Comparison of ENCODE assay signal across 23 cellular contexts in genomic region chr3:141286856-141287255, GRCh38. TPM values are rescaled to one million over a fixed set of nuclear protein-coding genes. Genes with fewer than 3 reads are reported as not detected.
DNase-seq lines count a peak whose midpoint lies in the region; ATAC-seq, FAIRE-seq and TF ChIP-seq lines count a peak whose summit lies in the region.
"Had no signal": no experiment of that assay in that cellular context is flagged by ENCODE, and none has a peak within 500 bp of the region (broad histone marks: within the 10 kb centered on the region; RNA-seq: fewer than 3 reads in every experiment).

No MANE protein-coding gene starts in this region.

- FAIRE-seq in bronchial epithelial cell (lab: Jason Lieb, UNC), result peak; percentile 76
- FAIRE-seq: H54, HTR-8/SVneo had no signal

- H3K4me3 Mint-ChIP-seq in progenitor cell of endocrine pancreas (ENCODE audit: low read depth), result no peak overlapping the region
- H3K4me3 Mint-ChIP-seq: CD8-positive, alpha-beta memory T cell; HFFc6 had no signal

- DNase-seq in GM10266 (ENCODE audit: extremely low spot score) (peak; percentile 30), GM20000 (ENCODE audit: low spot score) (peak; percentile 32), bronchial epithelial cell (ENCODE audit: low read depth) (no peak), progenitor cell of endocrine pancreas (ENCODE audit: low spot score, unreplicated experiment) (no peak), HCEC 1CT (no peak), occipital lobe (lab: John Stamatoyannopoulos, UW) (no peak)
- DNase-seq: C1 segment of cervical spinal cord; CD8-positive, alpha-beta memory T cell; DMS53; HFFc6; MM.1S; NCI-H1092; NCI-H1436 treated with DMSO at 0.1 percent for 48 hours; NCI-H2081 treated with DMSO at 0.1 percent for 48 hours; NCI-H510A; NCI-H748 treated with DMSO at 0.1 percent for 48 hours; NK-92 treated with Interleukin-12 subunit alpha and Interleukin-12 subunit beta, amount 100 ng/mL, for 24 hours; Peyer's patch had no signal

- no peak for ATAC-seq in GM19467 (IDR thresholded peaks at IDR 0.05; ENCODE audit: unreplicated experiment)

- H3K36me3 Mint-ChIP-seq in progenitor cell of endocrine pancreas (ENCODE audit: insufficient read depth), result peaks cover 10% of the 10 kb centered on the region

- H3K27ac Mint-ChIP-seq in progenitor cell of endocrine pancreas, result peak overlapping the region; percentile 36
- H3K27ac Mint-ChIP-seq: HFFc6, IgD-negative memory B cell had no signal

- no peaks in the 10 kb centered on the region for H3K9me3 Mint-ChIP-seq in progenitor cell of endocrine pancreas (ENCODE audit: low read depth)
- H3K9me3 Mint-ChIP-seq: CD8-positive, alpha-beta memory T cell; HFFc6; IgD-negative memory B cell had no signal

- no peaks in the 10 kb centered on the region for H3K36me3 ChIP-seq in bronchial epithelial cell (ENCODE audit: control insufficient read depth, insufficient read depth, low read length)
- H3K36me3 ChIP-seq: SJSA1 had no signal

- no peak overlapping the region for H3K4me3 ChIP-seq in bronchial epithelial cell (ENCODE audit: low read depth, low read length)
- H3K4me3 ChIP-seq: Peyer's patch, SJSA1 had no signal

- H3K4me1 Mint-ChIP-seq in progenitor cell of endocrine pancreas (ENCODE audit: low read depth), result peaks cover 1% of the 10 kb centered on the region
- H3K4me1 Mint-ChIP-seq: CD8-positive, alpha-beta memory T cell had no signal

- no peaks in the 10 kb centered on the region for H3K27me3 Mint-ChIP-seq in progenitor cell of endocrine pancreas
- H3K27me3 Mint-ChIP-seq: CD8-positive, alpha-beta memory T cell had no signal

- H3K27me3 ChIP-seq in bronchial epithelial cell (ENCODE audit: control insufficient read depth, insufficient read depth, low read length), result no peaks in the 10 kb centered on the region
- H3K27me3 ChIP-seq: Peyer's patch, SJSA1 had no signal

- TF ChIP-seq CTCF in GM10266 (IDR thresholded peaks at IDR 0.05; ENCODE audit: control insufficient read depth, insufficient read depth, low read depth, missing control alignments) (no peak), GM20000 (IDR thresholded peaks at IDR 0.05; ENCODE audit: extremely low read depth, missing control alignments) (no peak), bronchial epithelial cell (IDR thresholded peaks at IDR 0.05; ENCODE audit: insufficient read depth, low read length, severe bottlenecking) (no peak), progenitor cell of endocrine pancreas (IDR thresholded peaks at IDR 0.05; ENCODE audit: unreplicated experiment) (no peak)

RNA-seq across cellular contexts. Expression of gene PXYLP1, which starts 55.2 kb away (rescaled TPM):
- total RNA-seq in bronchial epithelial cell (8.6 and 9.0 TPM in 2 replicates), progenitor cell of endocrine pancreas (36.3 and 37.6 TPM in 2 replicates), occipital lobe (42.4 TPM)

Comparison
In these comparisons a context has a peak if more than half of its experiments do, and no peak if none do; other contexts are left out.
1. DNase-seq: peak in GM10266 (single experiment) and GM20000 (single experiment); none in bronchial epithelial cell (single experiment), progenitor cell of endocrine pancreas (single experiment), HCEC 1CT (single experiment) and occipital lobe (single experiment).